39 cellular contexts compared by ENCODE assay signal in the genomic region with DNA sequence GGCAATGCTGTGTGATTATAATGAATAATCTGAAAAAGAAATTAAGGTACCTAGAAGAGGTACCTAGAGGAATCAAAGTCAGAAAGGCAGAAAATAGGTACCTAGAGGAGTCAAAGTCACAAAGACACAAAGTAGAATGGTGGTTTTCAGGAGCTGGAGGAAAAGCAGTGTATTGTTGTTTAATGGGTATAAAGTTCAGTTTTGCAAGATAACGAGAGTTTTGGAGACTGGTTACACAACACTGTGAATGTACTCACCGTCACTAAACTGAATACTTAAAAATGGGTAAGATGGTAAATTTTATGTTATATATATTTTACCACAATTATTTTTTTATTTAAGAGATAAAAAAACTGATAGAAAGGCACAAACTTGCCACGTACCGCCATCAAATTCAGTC.
"Had no signal": no experiment of that assay in that cellular context is flagged by ENCODE, and none has a peak within 500 bp of the region (broad histone marks: within the 10 kb centered on the region; RNA-seq: fewer than 3 reads in every experiment).

No MANE protein-coding gene starts in this region.

- H3K27ac ChIP-seq: adrenal gland, cardiac muscle cell, VCaP had no signal

- DNase-seq: activated CD4-positive, alpha-beta T cell treated with anti-CD3 and anti-CD28 coated beads for 1 hour; activated CD4-positive, alpha-beta T cell treated with anti-CD3 and anti-CD28 coated beads for 36 hours; activated CD4-positive, alpha-beta T cell treated with anti-CD3 and anti-CD28 coated beads for 48 hours; activated CD4-positive, alpha-beta T cell treated with anti-CD3 and anti-CD28 coated beads, Interleukin-2, amount 10 ng/mL, durations not matched to agents 7 days and 5 days; activated CD4-positive, alpha-beta T cell treated with anti-CD3 and anti-CD28 coated beads, Interleukin-2, amount 50 U/mL, for 48 hours; activated CD4-positive, CD25-positive, alpha-beta regulatory T cell; activated CD8-positive, alpha-beta memory T cell treated with anti-CD3 and anti-CD28 coated beads, Interleukin-2, amount 50 U/mL, for 4 hours; activated CD8-positive, alpha-beta T cell treated with anti-CD3 and anti-CD28 coated beads for 36 hours; activated effector memory CD4-positive, alpha-beta T cell treated with anti-CD3 and anti-CD28 coated beads, Interleukin-2, amount 50 U/mL, for 16 hours; activated gamma-delta T cell treated with Interleukin-2 at 50 U/mL for 16 hours; activated naive CD4-positive, alpha-beta T cell; activated naive CD4-positive, alpha-beta T cell treated with anti-CD3 and anti-CD28 coated beads for 36 hours; activated naive CD4-positive, alpha-beta T cell treated with anti-CD3 and anti-CD28 coated beads, Interleukin-2, amount 50 U/mL, for 16 hours; activated naive CD8-positive, alpha-beta T cell treated with anti-CD3 and anti-CD28 coated beads for 36 hours; activated T-cell treated with anti-CD3 and anti-CD28 coated beads for 4 hours; activated T-cell treated with anti-CD3 and anti-CD28 coated beads, Interleukin-2, amount 50 U/mL, for 1 hour; activated T-cell treated with anti-CD3 and anti-CD28 coated beads, Interleukin-2, amount 50 U/mL, for 4 hours; activated T-cell treated with anti-CD3 and anti-CD28 coated beads, Interleukin-2, amount 50 U/mL, for 72 hours; adrenal gland; amniotic stem cell; aorta; caudate nucleus; SW 1271; T-helper 1 cell; T-helper 2 cell; T-helper 9 cell had no signal

- H3K9me3 ChIP-seq: adrenal gland had no signal

- H3K9me3 Mint-ChIP-seq: activated naive CD4-positive, alpha-beta T cell treated with anti-CD3 and anti-CD28 coated beads for 36 hours; activated T-helper 1 cell treated with anti-CD3 and anti-CD28 coated beads, Interleukin-12 subunit alpha, Interleukin-12 subunit beta, Interleukin-2, Interleukin-4 antibody, amounts not matched to agents 30 ng/mL and 10 ng/mL and 1 ng/mL, durations not matched to agents 14 hours and 24 hours and 36 hours; activated T-helper 17 cell treated with anti-CD3 and anti-CD28 coated beads, Interleukin-2, amount 50 U/mL, for 72 hours; central memory CD8-positive, alpha-beta T cell; T-helper 1 cell treated with Interleukin-12 subunit alpha and Interleukin-12 subunit beta and Interleukin-4 antibody, amounts not matched to agents 30 μg/mL and 1 μg/mL, for 36 hours; T-helper 2 cell treated with Interferon-gamma antibody and Interleukin-4, amounts not matched to agents 5 μg/mL and 100 μg/mL, for 36 hours had no signal

- H3K27me3 ChIP-seq: adrenal gland, cardiac muscle cell had no signal

- H3K4me3 Mint-ChIP-seq: activated CD4-positive, alpha-beta T cell treated with anti-CD3 and anti-CD28 coated beads for 36 hours; activated CD4-positive, alpha-beta T cell treated with anti-CD3 and anti-CD28 coated beads, Interleukin-2, amount 10 ng/mL, durations not matched to agents 7 days and 5 days; activated CD8-positive, alpha-beta T cell treated with anti-CD3 and anti-CD28 coated beads for 36 hours; activated naive CD4-positive, alpha-beta T cell treated with anti-CD3 and anti-CD28 coated beads for 36 hours; activated naive CD8-positive, alpha-beta T cell treated with anti-CD3 and anti-CD28 coated beads for 36 hours; activated T-cell treated with anti-CD3 and anti-CD28 coated beads, Interleukin-2, amount 50 U/mL, for 4 hours; activated T-cell treated with anti-CD3 and anti-CD28 coated beads, Interleukin-2, amount 50 U/mL, for 72 hours; activated T-helper 1 cell treated with anti-CD3 and anti-CD28 coated beads, Interleukin-12 subunit alpha, Interleukin-12 subunit beta, Interleukin-2, Interleukin-4 antibody, amounts not matched to agents 30 ng/mL and 10 ng/mL and 1 ng/mL, durations not matched to agents 14 hours and 24 hours and 36 hours; activated T-helper 17 cell treated with anti-CD3 and anti-CD28 coated beads, Interleukin-2, amount 50 U/mL, for 72 hours; brain; central memory CD8-positive, alpha-beta T cell; T-helper 1 cell treated with Interleukin-12 subunit alpha and Interleukin-12 subunit beta and Interleukin-4 antibody, amounts not matched to agents 30 μg/mL and 1 μg/mL, for 36 hours; T-helper 2 cell treated with Interferon-gamma antibody and Interleukin-4, amounts not matched to agents 5 μg/mL and 100 μg/mL, for 36 hours had no signal

- H3K4me3 ChIP-seq: adrenal gland, cardiac muscle cell had no signal

- FAIRE-seq: astrocyte, bronchial epithelial cell, TTC549 had no signal

- H3K27me3 Mint-ChIP-seq: activated CD4-positive, alpha-beta T cell treated with anti-CD3 and anti-CD28 coated beads for 36 hours; activated CD4-positive, alpha-beta T cell treated with anti-CD3 and anti-CD28 coated beads, Interleukin-2, amount 10 ng/mL, durations not matched to agents 7 days and 5 days; activated CD8-positive, alpha-beta T cell treated with anti-CD3 and anti-CD28 coated beads for 36 hours; activated naive CD8-positive, alpha-beta T cell treated with anti-CD3 and anti-CD28 coated beads for 36 hours; activated T-helper 17 cell treated with anti-CD3 and anti-CD28 coated beads, Interleukin-2, amount 50 U/mL, for 72 hours; brain; central memory CD8-positive, alpha-beta T cell had no signal

- H3K4me1 Mint-ChIP-seq: activated CD4-positive, alpha-beta T cell treated with anti-CD3 and anti-CD28 coated beads for 36 hours; activated CD4-positive, alpha-beta T cell treated with anti-CD3 and anti-CD28 coated beads, Interleukin-2, amount 10 ng/mL, durations not matched to agents 7 days and 5 days; activated T-helper 17 cell treated with anti-CD3 and anti-CD28 coated beads, Interleukin-2, amount 50 U/mL, for 72 hours had no signal

- ATAC-seq: activated CD4-positive, alpha-beta T cell treated with anti-CD3 and anti-CD28 coated beads for 36 hours; activated CD4-positive, CD25-positive, alpha-beta regulatory T cell treated with anti-CD3 and anti-CD28 coated beads, Interleukin-2, amount 50 U/mL, for 24 hours; activated CD8-positive, alpha-beta T cell treated with anti-CD3 and anti-CD28 coated beads for 36 hours; activated naive CD4-positive, alpha-beta T cell treated with anti-CD3 and anti-CD28 coated beads, Interleukin-2, amount 50 U/mL, for 72 hours; activated T-cell treated with anti-CD3 and anti-CD28 coated beads, Interleukin-2, amount 50 U/mL, for 4 hours; activated T-cell treated with anti-CD3 and anti-CD28 coated beads, Interleukin-2, amount 50 U/mL, for 72 hours; activated T-helper 17 cell treated with anti-CD3 and anti-CD28 coated beads, Interleukin-2, amount 50 U/mL, for 72 hours had no signal

- H3K36me3 ChIP-seq: adrenal gland, cardiac muscle cell had no signal

- H3K27ac Mint-ChIP-seq: activated CD4-positive, alpha-beta T cell treated with anti-CD3 and anti-CD28 coated beads for 36 hours; activated CD4-positive, alpha-beta T cell treated with anti-CD3 and anti-CD28 coated beads, Interleukin-2, amount 10 ng/mL, durations not matched to agents 7 days and 5 days; activated CD8-positive, alpha-beta T cell treated with anti-CD3 and anti-CD28 coated beads for 36 hours; activated naive CD4-positive, alpha-beta T cell treated with anti-CD3 and anti-CD28 coated beads for 36 hours; activated naive CD4-positive, alpha-beta T cell treated with anti-CD3 and anti-CD28 coated beads, Interleukin-2, amount 50 U/mL, for 72 hours; activated naive CD8-positive, alpha-beta T cell treated with anti-CD3 and anti-CD28 coated beads for 36 hours; activated T-cell treated with anti-CD3 and anti-CD28 coated beads, Interleukin-2, amount 50 U/mL, for 72 hours; activated T-helper 1 cell treated with anti-CD3 and anti-CD28 coated beads, Interleukin-12 subunit alpha, Interleukin-12 subunit beta, Interleukin-2, Interleukin-4 antibody, amounts not matched to agents 30 ng/mL and 10 ng/mL and 1 ng/mL, durations not matched to agents 14 hours and 24 hours and 36 hours; activated T-helper 17 cell treated with anti-CD3 and anti-CD28 coated beads, Interleukin-2, amount 50 U/mL, for 72 hours; brain; T-helper 1 cell treated with Interleukin-12 subunit alpha and Interleukin-12 subunit beta and Interleukin-4 antibody, amounts not matched to agents 30 μg/mL and 1 μg/mL, for 36 hours; T-helper 2 cell treated with Interferon-gamma antibody and Interleukin-4, amounts not matched to agents 5 μg/mL and 100 μg/mL, for 36 hours had no signal
